8 cellular contexts compared by ENCODE assay signal in the genomic region with DNA sequence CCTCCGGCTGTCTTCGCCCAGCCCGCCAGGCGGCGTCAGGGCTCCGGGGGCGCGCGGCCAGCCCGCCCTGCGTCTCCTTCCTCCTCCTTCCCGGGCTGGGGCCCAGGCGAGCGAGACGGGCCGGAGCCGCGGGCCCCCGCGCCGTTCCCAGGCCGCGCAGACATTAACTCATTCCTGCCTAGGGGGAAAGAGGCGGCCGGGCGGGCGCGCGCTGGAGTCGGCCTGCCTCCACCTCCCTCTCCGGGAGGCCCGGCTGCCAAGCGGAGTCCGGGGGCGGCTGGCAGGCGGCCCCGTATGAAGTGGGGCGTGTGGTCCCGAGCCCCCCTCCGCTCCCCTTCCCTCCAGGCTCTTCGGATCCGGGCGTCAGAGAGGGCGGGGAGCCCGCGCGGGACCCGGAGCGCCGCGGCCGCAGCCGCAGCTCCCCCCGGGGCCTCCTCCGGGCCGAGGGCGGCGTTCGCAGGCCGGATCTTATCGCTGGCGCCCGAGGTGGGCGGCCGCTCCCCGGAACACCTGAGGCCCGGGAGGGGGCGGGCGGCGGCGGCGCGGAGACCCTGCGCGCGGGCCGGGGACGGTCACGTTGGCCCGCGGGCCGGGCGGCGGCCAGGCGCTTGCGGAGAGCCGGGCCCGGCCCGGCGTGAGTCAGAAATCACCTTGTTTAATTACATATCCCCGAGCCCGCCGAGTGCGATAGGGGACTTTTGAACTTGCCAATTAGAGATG. TPM values are rescaled to one million over a fixed set of nuclear protein-coding genes. Genes with fewer than 3 reads are reported as not detected.
DNase-seq lines count a peak whose midpoint lies in the region; ATAC-seq and TF ChIP-seq lines count a peak whose summit lies in the region.

No MANE protein-coding gene starts in this region.

- H2AFZ ChIP-seq in PC-9 = peak overlapping the region; percentile 88; the same call in 1 of the 2 replicates
- peak overlapping the region; percentile 88 for H2AFZ ChIP-seq in fibroblast of lung (ENCODE audit: low read length)

- peak overlapping the region; percentile 81 to 93 for H3K27ac Mint-ChIP-seq in natural killer cell

- H3K36me3 ChIP-seq in PC-9 (ENCODE audit: low read depth) = no peaks in the 10 kb centered on the region
- H3K36me3 ChIP-seq in fibroblast of lung (ENCODE audit: control insufficient read depth, insufficient read depth, low read length) = no peaks in the 10 kb centered on the region

- peak; percentile 84 for ATAC-seq in GM21390 (IDR thresholded peaks at IDR 0.05; ENCODE audit: unreplicated experiment)
- ATAC-seq in natural killer cell = peak; percentile 91 to 93 (median 92)

- TF ChIP-seq CTCF in PC-9 (conservative IDR thresholded peaks at IDR 0.05) = peak; percentile 70; the same call in 1 of the 2 replicates
- peak in 1 of 2 donors; percentile 75 for TF ChIP-seq CTCF in fibroblast of lung (conservative IDR thresholded peaks at IDR 0.05 in 1 of 2, IDR thresholded peaks at IDR 0.05 in 1 of 2; ENCODE audit: low read depth in 1 of 2, low read length in 2 of 2)
- peak; percentile 79 for TF ChIP-seq CTCF in natural killer cell (IDR thresholded peaks at IDR 0.05)

- H3K9ac ChIP-seq in fibroblast of lung (ENCODE audit: insufficient read depth, low read length) = peak overlapping the region; percentile 77

- H3K36me3 Mint-ChIP-seq in natural killer cell = no peaks in the 10 kb centered on the region

- H3K9me3 ChIP-seq in PC-9 (ENCODE audit: insufficient read depth, low read depth) = no peaks in the 10 kb centered on the region
- no peaks in the 10 kb centered on the region for H3K9me3 ChIP-seq in fibroblast of lung (ENCODE audit: control insufficient read depth, insufficient read depth, low read depth, low read length)

- H3K4me3 Mint-ChIP-seq in natural killer cell = peak overlapping the region; percentile 86

- no peaks in the 10 kb centered on the region for H3K9me2 ChIP-seq in PC-9 (ENCODE audit: insufficient read depth)

- H3K79me2 ChIP-seq in PC-9 (ENCODE audit: low read depth) (no peaks in the 10 kb centered on the region), fibroblast of lung (ENCODE audit: control insufficient read depth, insufficient read depth, low read length) (no peaks in the 10 kb centered on the region)

- H3F3A ChIP-seq in PC-9 (ENCODE audit: insufficient read depth, low read depth) = no peaks in the 10 kb centered on the region

- H3K27me3 ChIP-seq in PC-9 (ENCODE audit: insufficient read depth, low read depth) (no peaks in the 10 kb centered on the region), fibroblast of lung (ENCODE audit: control insufficient read depth, insufficient read depth, low read length) (no peaks in the 10 kb centered on the region)

- peak overlapping the region; percentile 78 for H3K4me3 ChIP-seq in PC-9
- peak overlapping the region; percentile 48 to 67 (median 56) for H3K4me3 ChIP-seq in fibroblast of lung (replicated peaks in 1 of 4; ENCODE audit: control extremely low read depth in 1 of 4, insufficient read depth in 1 of 4, low read depth in 3 of 4, low read length in 4 of 4)

- no peaks in the 10 kb centered on the region for H3K27me3 Mint-ChIP-seq in natural killer cell (ENCODE audit: low read depth in 2 of 2)

- peak overlapping the region; percentile 84 for H3K4me2 ChIP-seq in PC-9
- H3K4me2 ChIP-seq in fibroblast of lung (ENCODE audit: extremely low read depth, insufficient read depth, low read length) = peak overlapping the region; percentile 40

- no TSS peak for BruUV-seq in PC-9 (replicated peaks; lab: Mats Ljungman, UMichigan)

- no peaks in the 10 kb centered on the region for H3K9me3 Mint-ChIP-seq in natural killer cell

- H4K20me1 ChIP-seq in PC-9 (ENCODE audit: insufficient read depth) (no peaks in the 10 kb centered on the region), fibroblast of lung (ENCODE audit: control insufficient read depth, extremely low read depth, insufficient read depth, low read length) (no peaks in the 10 kb centered on the region)

- POLR2A ChIA-PET in PC-9 (lab: Charles Lee; ENCODE audit: unreplicated experiment) = no interaction called here

- H3K4me1 ChIP-seq in PC-9 (replicated peaks; ENCODE audit: insufficient read depth) (no peaks in the 10 kb centered on the region), fibroblast of lung (ENCODE audit: control insufficient read depth, extremely low read depth, insufficient read depth, low read length) (no peaks in the 10 kb centered on the region)

- intact Hi-C loops in PC-9 (cut with micrococcal nuclease; ENCODE audit: unreplicated experiment) = loop anchor here (5.0 to 10.0 kb wide), 3 partner anchors 46 to 251 kb away; partner anchors contain the start of gene BMPR1A
- intact Hi-C loops in natural killer cell (cut with micrococcal nuclease) = loop anchor here (1.0 kb wide), 2 partner anchors 45 to 188 kb away; partner anchors contain the start of gene BMPR1A

- H3K27ac ChIP-seq in PC-9 (peak overlapping the region; percentile 34; the same call in 1 of the 2 replicates), fibroblast of lung (ENCODE audit: insufficient read depth, low read length) (peak overlapping the region; percentile 73)

- DNase-seq in DMS153 (lab: John Stamatoyannopoulos, UW) = peak; percentile 75
- DNase-seq in HUDEP-2 (lab: John Stamatoyannopoulos, UW; ENCODE audit: unreplicated experiment in 76 of 76) = peak in 73 of 76 experiments; percentile 19 to 87 (median 73)
- DNase-seq in PC-9 = peak; percentile 56 to 85
- DNase-seq in activated T-helper 1 cell treated with Interleukin-2 at 50 U/mL for 16 hours (ENCODE audit: low read depth) = peak; percentile 81
- peak; percentile 86 to 87 for DNase-seq in fibroblast of lung (ENCODE audit: low read depth in 2 of 2)
- peak; percentile 78 for DNase-seq in natural killer cell
- DNase-seq in stimulated activated naive CD4-positive, alpha-beta T cell (lab: John Stamatoyannopoulos, UW) = peak; percentile 65 to 86 (median 74)

- H3K4me1 Mint-ChIP-seq in natural killer cell = peaks cover 25 to 32% of the 10 kb centered on the region in 2 donors

- CTCF ChIA-PET in PC-9 (lab: Charles Lee) = no interaction called here

RNA-seq across cellular contexts. Expression of gene LDB3, which starts 43.1 kb away (rescaled TPM):
- total RNA-seq in PC-9 (2021) (0.63 and 0.73 TPM in 2 replicates), fibroblast of lung (under 0.01 TPM in 2 replicates), natural killer cell (under 1 TPM in 2 of 3 donors, not detected in 1; 0.11 to 0.12 TPM)
- 0.20 TPM in 1 of 2 replicates, not detected in the other for polyA plus RNA-seq in fibroblast of lung
- polyA plus RNA-seq in fibroblast of lung (2012) = 0.07 and 0.30 TPM in 2 replicates
- polyA minus RNA-seq in fibroblast of lung (ENCODE audit: low replicate concordance) = not detected in 2 replicates

RNA-seq across cellular contexts. Expression of gene BMPR1A, which starts 45.0 kb away (rescaled TPM):
- total RNA-seq in PC-9 (2021) = 20.9 and 24.3 TPM in 2 replicates
- 53.7 and 61.8 TPM in 2 replicates for total RNA-seq in fibroblast of lung
- polyA plus RNA-seq in fibroblast of lung = 49.1 and 52.8 TPM in 2 replicates
- 21.4 and 22.0 TPM in 2 replicates for polyA plus RNA-seq in fibroblast of lung (2012)
- polyA minus RNA-seq in fibroblast of lung (ENCODE audit: low replicate concordance) = 5.0 and 10.0 TPM in 2 replicates
- 1 to 10 TPM; 5.5 to 8.1 (median 7.7) TPM for total RNA-seq in natural killer cell

RNA-seq across cellular contexts. Expression of gene OPN4, which starts 57.0 kb away (rescaled TPM):
- 0.15 and 0.23 TPM in 2 replicates for total RNA-seq in PC-9 (2021)
- total RNA-seq in fibroblast of lung = not detected in 2 replicates
- polyA plus RNA-seq in fibroblast of lung = not detected in 2 replicates
- not detected in 2 replicates for polyA plus RNA-seq in fibroblast of lung (2012)
- not detected in 2 replicates for polyA minus RNA-seq in fibroblast of lung (ENCODE audit: low replicate concordance)
- total RNA-seq in natural killer cell = not detected

Comparison
In these comparisons a context has a peak if more than half of its experiments do, and no peak if none do; other contexts are left out.
1. Peak in every context shown above with its lines: DNase-seq, ATAC-seq, H3K4me3 ChIP-seq and H3K27ac ChIP-seq.